1 cellular context compared by ENCODE assay signal in genomic region chr7:116182023-116182422, GRCh38.
TF ChIP-seq lines count a peak whose summit lies in the region.

No MANE protein-coding gene starts in this region.

TF ChIP-seq in GM23338, 12 proteins besides CTCF, POLR2A, EP300 and RAD21 (continued from another document):
- TF ChIP-seq REST (IDR thresholded peaks at IDR 0.05; ENCODE audit: unreplicated experiment): no peak
- no peak for TF ChIP-seq NANOG (IDR thresholded peaks at IDR 0.05; ENCODE audit: borderline replicate concordance)
- TF ChIP-seq ZNF114 (CRISPR knock-in tag; IDR thresholded peaks at IDR 0.05): no peak
- no peak for TF ChIP-seq ZNF331 (CRISPR knock-in tag; IDR thresholded peaks at IDR 0.05; ENCODE audit: low read depth)
- TF ChIP-seq ETS1 (IDR thresholded peaks at IDR 0.05): no peak
- TF ChIP-seq POLR2AphosphoS5 (IDR thresholded peaks at IDR 0.05; ENCODE audit: low read depth): no peak
- no peak for TF ChIP-seq CREB1 (CRISPR knock-in tag; IDR thresholded peaks at IDR 0.05; ENCODE audit: low read depth)
- no peak for TF ChIP-seq EZH2phosphoT487 (IDR thresholded peaks at IDR 0.05; ENCODE audit: unreplicated experiment)
